ENCODE assay signal across 22 cellular contexts in genomic region chr4:130849985-130850632, GRCh38.
DNase-seq lines count a peak whose midpoint lies in the region; ATAC-seq and TF ChIP-seq lines count a peak whose summit lies in the region.
"Had no signal": no experiment of that assay in that cellular context is flagged by ENCODE, and none has a peak within 500 bp of the region (broad histone marks: within the 10 kb centered on the region; RNA-seq: fewer than 3 reads in every experiment).

No MANE protein-coding gene starts in this region.

- ATAC-seq in GM21381 (IDR thresholded peaks at IDR 0.05; ENCODE audit: unreplicated experiment) (no peak), GM21423 (IDR thresholded peaks at IDR 0.05; ENCODE audit: unreplicated experiment) (no peak)
- ATAC-seq: activated CD8-positive, alpha-beta memory T cell treated with anti-CD3 and anti-CD28 coated beads, Interleukin-2, amount 10 ng/mL, durations not matched to agents 7 days and 5 days; natural killer cell; stimulated activated naive B cell treated with anti-CD40 and anti-IgM and Interleukin-4, amounts not matched to agents 10 μg/mL and 1 μg/mL and 100 μg/mL, for 72 hours had no signal

- H3K4me3 ChIP-seq in fibroblast of pulmonary artery (replicated peaks; ENCODE audit: low read depth, low read length) = no peak overlapping the region
- H3K4me3 ChIP-seq: PC-9, uterus had no signal

- DNase-seq in D341Med (ENCODE audit: low spot score) = peak; percentile 27
- DNase-seq in OCI-M1 (lab: John Stamatoyannopoulos, UW) = peak; percentile 36
- peak; percentile 3 for DNase-seq in fibroblast of pulmonary artery (ENCODE audit: low read depth)
- DNase-seq in renal cortical epithelial cell (ENCODE audit: low read depth) = peak; percentile 45
- DNase-seq in DMS79 treated with DMSO at 0.1 percent for 48 hours (lab: John Stamatoyannopoulos, UW) = no peak
- no peak for DNase-seq in SK-N-DZ (ENCODE audit: low spot score)
- DNase-seq: activated CD4-positive, alpha-beta T cell treated with anti-CD3 and anti-CD28 coated beads for 1 hour; activated CD8-positive, alpha-beta memory T cell treated with anti-CD3 and anti-CD28 coated beads, Interleukin-2, amount 10 ng/mL, durations not matched to agents 7 days and 5 days; activated effector memory CD4-positive, alpha-beta T cell treated with anti-CD3 and anti-CD28 coated beads, Interleukin-2, amount 50 U/mL, for 16 hours; aorta; immature natural killer cell; MV-4-11; natural killer cell; NCI-H2029; NCI-H526; PC-9; stimulated activated CD4-positive, alpha-beta T cell treated with anti-CD3 and anti-CD28 coated beads, Interleukin-15, amount 100 ng/mL, for 24 hours; stimulated activated naive B cell treated with anti-CD40 and anti-IgM and Interleukin-4, amounts not matched to agents 10 μg/mL and 1 μg/mL and 100 μg/mL, for 72 hours; T1000; uterus had no signal

- no peak for TF ChIP-seq CTCF in fibroblast of pulmonary artery (IDR thresholded peaks at IDR 0.05; ENCODE audit: low read length, missing control alignments)

Comparison
In these comparisons a context has a peak if more than half of its experiments do, and no peak if none do; other contexts are left out.
1. DNase-seq: peak in D341Med (single experiment), OCI-M1 (single experiment), fibroblast of pulmonary artery (single experiment) and renal cortical epithelial cell (single experiment); none in DMS79 treated with DMSO at 0.1 percent for 48 hours (single experiment) and SK-N-DZ (single experiment).